16 cellular contexts compared by ENCODE assay signal in genomic region chr19:52273301-52273700, GRCh38.
"Had no signal": no experiment of that assay in that cellular context is flagged by ENCODE, and none has a peak within 500 bp of the region (broad histone marks: within the 10 kb centered on the region; RNA-seq: fewer than 3 reads in every experiment).

No MANE protein-coding gene starts in this region.

- DNase-seq: activated CD4-positive, alpha-beta T cell treated with anti-CD3 and anti-CD28 coated beads, Interleukin-2, amount 50 U/mL, for 1 hour; activated T-cell treated with anti-CD3 and anti-CD28 coated beads for 4 hours; amygdala; brain microvascular endothelial cell; kidney glomerular epithelial cell; left ventricle myocardium superior; mucosa of descending colon; nephron progenitor cell; ovary; stimulated activated CD4-positive, alpha-beta T cell treated with anti-CD3 and anti-CD28 coated beads, Interleukin-1b, Interleukin-23, amount 100 ng/mL, for 48 hours; T-helper 9 cell; thyroid gland; uterus had no signal

- H3K27me3 Mint-ChIP-seq: memory B cell had no signal

- H3K27ac ChIP-seq: brain microvascular endothelial cell, ovary, thyroid gland, uterus had no signal

- H3K36me3 ChIP-seq: brain microvascular endothelial cell, ovary, thyroid gland, uterus had no signal

- H3K27me3 ChIP-seq: brain microvascular endothelial cell, ovary, thyroid gland, uterus had no signal

- H3K4me3 ChIP-seq: mucosa of descending colon, ovary, thyroid gland, uterus had no signal

- ATAC-seq: activated CD4-positive, CD25-positive, alpha-beta regulatory T cell treated with anti-CD3 and anti-CD28 coated beads, Interleukin-2, amount 50 U/mL, for 24 hours; activated naive CD4-positive, alpha-beta T cell treated with anti-CD3 and anti-CD28 coated beads, Interleukin-2, amount 50 U/mL, for 72 hours; left ventricle myocardium superior; mucosa of descending colon had no signal

- H3K9me3 ChIP-seq: ovary, thyroid gland, uterus had no signal
